8 cellular contexts compared by ENCODE assay signal in genomic region chr3:13073042-13073906, GRCh38. TPM values are rescaled to one million over a fixed set of nuclear protein-coding genes. Genes with fewer than 3 reads are reported as not detected.
A peak's percentile ranks its signal among the peaks of the same experiment; 100 is the strongest.
DNase-seq lines count a peak whose midpoint lies in the region; ATAC-seq and TF ChIP-seq lines count a peak whose summit lies in the region.

TSS of gene IQSEC1 (minus strand) at chr3:13073429. CDS start at chr3:13073014, 415 bp downstream.

- peak within 1 kb of the TSS; percentile 22 for H2AFZ ChIP-seq in neural progenitor cell (replicated peaks)

- peaks cover 62% of the 10 kb centered on the region for H3K27me3 ChIP-seq in neural progenitor cell

- peak within 1 kb of the TSS; percentile 86 for H3K4me3 Mint-ChIP-seq in neural progenitor cell
- H3K4me3 Mint-ChIP-seq in stimulated activated naive CD8-positive, alpha-beta T cell treated with anti-CD3 and anti-CD28 coated beads, Interleukin-15, Interleukin-2, amounts not matched to agents 100 ng/mL and 50 ng/mL, for 24 hours = peak within 1 kb of the TSS; percentile 83

- H3K4me2 ChIP-seq in neural progenitor cell = peak within 1 kb of the TSS; percentile 82

- no peak within 1 kb of the TSS for H3K27ac ChIP-seq in neural progenitor cell

- H3K4me1 Mint-ChIP-seq in neural progenitor cell = peaks cover 58% of the 10 kb centered on the region
- peaks cover 54% of the 10 kb centered on the region for H3K4me1 Mint-ChIP-seq in stimulated activated naive CD8-positive, alpha-beta T cell treated with anti-CD3 and anti-CD28 coated beads, Interleukin-15, Interleukin-2, amounts not matched to agents 100 ng/mL and 50 ng/mL, for 24 hours (ENCODE audit: low read depth)

- no peaks in the 10 kb centered on the region for H3K9me3 ChIP-seq in neural progenitor cell (ENCODE audit: low read depth)

- no peaks in the 10 kb centered on the region for H3K36me3 Mint-ChIP-seq in neural progenitor cell
- no peaks in the 10 kb centered on the region for H3K36me3 Mint-ChIP-seq in stimulated activated naive CD8-positive, alpha-beta T cell treated with anti-CD3 and anti-CD28 coated beads, Interleukin-15, Interleukin-2, amounts not matched to agents 100 ng/mL and 50 ng/mL, for 24 hours (ENCODE audit: low read depth)

- TF ChIP-seq CTCF in fibroblast of the aortic adventitia (IDR thresholded peaks at IDR 0.05; ENCODE audit: insufficient read depth, low read length) = no peak
- no peak for TF ChIP-seq CTCF in neural progenitor cell (IDR thresholded peaks at IDR 0.05)

- H3K4me3 ChIP-seq in fibroblast of the aortic adventitia (ENCODE audit: low read depth, low read length) (no peak within 1 kb of the TSS), neural progenitor cell (peak within 1 kb of the TSS; percentile 48)

- peaks cover 23% of the 10 kb centered on the region for H3K4me1 ChIP-seq in neural progenitor cell

- ATAC-seq in GM21717 (IDR thresholded peaks at IDR 0.05; ENCODE audit: unreplicated experiment) = peak; percentile 59

- H3K79me2 ChIP-seq in neural progenitor cell (ENCODE audit: low read depth) = no peaks in the 10 kb centered on the region

- peaks cover 9% of the 10 kb centered on the region for H3F3A ChIP-seq in neural progenitor cell (ENCODE audit: low read depth)

- H3K9ac ChIP-seq in neural progenitor cell = no peak within 1 kb of the TSS

- no peaks in the 10 kb centered on the region for H3K36me3 ChIP-seq in neural progenitor cell

- H3K27me3 Mint-ChIP-seq in neural progenitor cell (ENCODE audit: insufficient read depth, low read depth) = peaks cover 32% of the 10 kb centered on the region
- H3K27me3 Mint-ChIP-seq in stimulated activated naive CD8-positive, alpha-beta T cell treated with anti-CD3 and anti-CD28 coated beads, Interleukin-15, Interleukin-2, amounts not matched to agents 100 ng/mL and 50 ng/mL, for 24 hours = peaks cover 10% of the 10 kb centered on the region

- H3K27ac Mint-ChIP-seq in neural progenitor cell = peak within 1 kb of the TSS; percentile 86
- peak within 1 kb of the TSS; percentile 55 for H3K27ac Mint-ChIP-seq in stimulated activated naive CD8-positive, alpha-beta T cell treated with anti-CD3 and anti-CD28 coated beads, Interleukin-15, Interleukin-2, amounts not matched to agents 100 ng/mL and 50 ng/mL, for 24 hours

- DNase-seq in DMS79 treated with DMSO at 0.1 percent for 48 hours (lab: John Stamatoyannopoulos, UW) (peak; percentile 25), NCI-H1930 (lab: John Stamatoyannopoulos, UW) (peak; percentile 41 to 72), fibroblast of the aortic adventitia (ENCODE audit: low read depth) (no peak), neural progenitor cell (ENCODE audit: low spot score) (peak; percentile 95), HCEC 1CT (no peak)
- DNase-seq in activated T-cell treated with anti-CD3 and anti-CD28 coated beads, Interleukin-2, amount 50 U/mL, for 1 hour = peak; percentile 68

- H3K9me3 Mint-ChIP-seq in neural progenitor cell = no peaks in the 10 kb centered on the region
- no peaks in the 10 kb centered on the region for H3K9me3 Mint-ChIP-seq in stimulated activated naive CD8-positive, alpha-beta T cell treated with anti-CD3 and anti-CD28 coated beads, Interleukin-15, Interleukin-2, amounts not matched to agents 100 ng/mL and 50 ng/mL, for 24 hours

- no peaks in the 10 kb centered on the region for H4K20me1 ChIP-seq in neural progenitor cell (ENCODE audit: low read depth)

RNA-seq across cellular contexts. Expression of gene IQSEC1, which starts in this region (rescaled TPM):
- 15.9 and 16.0 TPM in 2 replicates for total RNA-seq in fibroblast of the aortic adventitia (ENCODE audit: low replicate concordance)
- 8.9 and 19.7 TPM in 2 replicates for total RNA-seq in neural progenitor cell (ENCODE audit: low replicate concordance)

Comparison
In these comparisons a context has a peak if more than half of its experiments do, and no peak if none do; other contexts are left out.
1. DNase-seq: peak in DMS79 treated with DMSO at 0.1 percent for 48 hours (single experiment), NCI-H1930 (2 of 2), activated T-cell treated with anti-CD3 and anti-CD28 coated beads, Interleukin-2, amount 50 U/mL, for 1 hour (single experiment) and neural progenitor cell (single experiment); none in fibroblast of the aortic adventitia (single experiment) and HCEC 1CT (single experiment).